17 cellular contexts compared by ENCODE assay signal in genomic region chr15:49023354-49023753, GRCh38. TPM values are rescaled to one million over a fixed set of nuclear protein-coding genes. Genes with fewer than 3 reads are reported as not detected.
DNase-seq lines count a peak whose midpoint lies in the region; ATAC-seq and TF ChIP-seq lines count a peak whose summit lies in the region.
"Had no signal": no experiment of that assay in that cellular context is flagged by ENCODE, and none has a peak within 500 bp of the region (broad histone marks: within the 10 kb centered on the region; RNA-seq: fewer than 3 reads in every experiment).

No MANE protein-coding gene starts in this region.

- DNase-seq in activated T-cell treated with anti-CD3 and anti-CD28 coated beads, Interleukin-2, amount 50 U/mL, for 24 hours = no peak
- DNase-seq in activated T-cell treated with anti-CD3 and anti-CD28 coated beads, Interleukin-2, amount 50 U/mL, for 1 hour = no peak
- no peak for DNase-seq in stimulated activated effector memory CD8-positive, alpha-beta T cell treated with anti-CD3 and anti-CD28 coated beads, Interleukin-12 subunit alpha, Interleukin-12 subunit beta, amount 100 ng/mL, for 72 hours (ENCODE audit: low spot score in 2 of 2)
- DNase-seq in upper lobe of left lung (no peak), COR-L47 (lab: John Stamatoyannopoulos, UW) (no peak)
- DNase-seq: Calu3; immature natural killer cell; NCI-H1092; NCI-H2227 treated with DMSO at 0.1 percent for 48 hours; PC-3; stimulated activated CD4-positive, alpha-beta T cell treated with anti-CD3 and anti-CD28 coated beads, Interleukin-12 subunit alpha, Interleukin-12 subunit beta, amount 100 ng/mL, for 4 hours; trophoblast cell had no signal

- ATAC-seq in GM21723 (IDR thresholded peaks at IDR 0.05; ENCODE audit: unreplicated experiment) (peak; percentile 72), HG03342 (IDR thresholded peaks at IDR 0.05; ENCODE audit: unreplicated experiment) (peak; percentile 65), upper lobe of left lung (ENCODE audit: low FRiP score in 2 of 2) (no peak), HG03139 (IDR thresholded peaks at IDR 0.05; ENCODE audit: unreplicated experiment) (no peak)
- ATAC-seq in stimulated activated effector memory CD8-positive, alpha-beta T cell treated with anti-CD3 and anti-CD28 coated beads, Interleukin-12 subunit alpha, Interleukin-12 subunit beta, amount 100 ng/mL, for 72 hours = peak; percentile 93
- ATAC-seq: gastroesophageal sphincter, PC-3 had no signal

- H3K27me3 ChIP-seq in upper lobe of left lung = no peaks in the 10 kb centered on the region
- H3K27me3 ChIP-seq: gastroesophageal sphincter had no signal

- no peak for TF ChIP-seq CTCF in upper lobe of left lung (IDR thresholded peaks at IDR 0.05)

- no peak for TF ChIP-seq POLR2A in upper lobe of left lung (IDR thresholded peaks at IDR 0.05)

- no peak for TF ChIP-seq EP300 in upper lobe of left lung (IDR thresholded peaks at IDR 0.05)

- no peak overlapping the region for H3K4me3 Mint-ChIP-seq in activated T-cell treated with anti-CD3 and anti-CD28 coated beads, Interleukin-2, amount 50 U/mL, for 24 hours
- H3K4me3 Mint-ChIP-seq in stimulated activated effector memory CD8-positive, alpha-beta T cell treated with anti-CD3 and anti-CD28 coated beads, Interleukin-12 subunit alpha, Interleukin-12 subunit beta, amount 100 ng/mL, for 72 hours = no peak overlapping the region
- H3K4me3 Mint-ChIP-seq: immature natural killer cell had no signal

- no peaks in the 10 kb centered on the region for H3K9me3 Mint-ChIP-seq in activated T-cell treated with anti-CD3 and anti-CD28 coated beads, Interleukin-2, amount 50 U/mL, for 24 hours
- H3K9me3 Mint-ChIP-seq in stimulated activated effector memory CD8-positive, alpha-beta T cell treated with anti-CD3 and anti-CD28 coated beads, Interleukin-12 subunit alpha, Interleukin-12 subunit beta, amount 100 ng/mL, for 72 hours = no peaks in the 10 kb centered on the region
- H3K9me3 Mint-ChIP-seq: immature natural killer cell had no signal

- H3K9me3 ChIP-seq in upper lobe of left lung = no peaks in the 10 kb centered on the region
- H3K9me3 ChIP-seq: gastroesophageal sphincter had no signal

- H3K36me3 Mint-ChIP-seq in activated T-cell treated with anti-CD3 and anti-CD28 coated beads, Interleukin-2, amount 50 U/mL, for 24 hours (ENCODE audit: low read depth) = peaks cover 62% of the 10 kb centered on the region
- H3K36me3 Mint-ChIP-seq in stimulated activated effector memory CD8-positive, alpha-beta T cell treated with anti-CD3 and anti-CD28 coated beads, Interleukin-12 subunit alpha, Interleukin-12 subunit beta, amount 100 ng/mL, for 72 hours = peaks cover 74% of the 10 kb centered on the region

- peaks cover 5 to 84% (median 35%) of the 10 kb centered on the region in 4 donors for H3K36me3 ChIP-seq in upper lobe of left lung

- no peaks in the 10 kb centered on the region for H3K4me1 ChIP-seq in upper lobe of left lung
- H3K4me1 ChIP-seq: gastroesophageal sphincter had no signal

- no peak overlapping the region for H3K4me3 ChIP-seq in upper lobe of left lung
- H3K4me3 ChIP-seq: gastroesophageal sphincter had no signal

- 81 to 86% methylated on average over 3 of the region's 3 CpGs for WGBS in upper lobe of left lung, 2 donors

- H3K27ac ChIP-seq in upper lobe of left lung = no peak overlapping the region
- H3K27ac ChIP-seq: gastroesophageal sphincter had no signal

- H3K27ac Mint-ChIP-seq in activated T-cell treated with anti-CD3 and anti-CD28 coated beads, Interleukin-2, amount 50 U/mL, for 24 hours = peak overlapping the region; percentile 7
- peak overlapping the region; percentile 69 for H3K27ac Mint-ChIP-seq in stimulated activated effector memory CD8-positive, alpha-beta T cell treated with anti-CD3 and anti-CD28 coated beads, Interleukin-12 subunit alpha, Interleukin-12 subunit beta, amount 100 ng/mL, for 72 hours
- H3K27ac Mint-ChIP-seq: immature natural killer cell had no signal

- H3K4me1 Mint-ChIP-seq in activated T-cell treated with anti-CD3 and anti-CD28 coated beads, Interleukin-2, amount 50 U/mL, for 24 hours (ENCODE audit: low read depth) = peaks cover 20% of the 10 kb centered on the region
- peaks cover 17% of the 10 kb centered on the region for H3K4me1 Mint-ChIP-seq in stimulated activated effector memory CD8-positive, alpha-beta T cell treated with anti-CD3 and anti-CD28 coated beads, Interleukin-12 subunit alpha, Interleukin-12 subunit beta, amount 100 ng/mL, for 72 hours
- H3K4me1 Mint-ChIP-seq: immature natural killer cell had no signal

- no peaks in the 10 kb centered on the region for H3K27me3 Mint-ChIP-seq in activated T-cell treated with anti-CD3 and anti-CD28 coated beads, Interleukin-2, amount 50 U/mL, for 24 hours

RNA-seq across cellular contexts. Expression of gene SECISBP2L, which starts 22.9 kb away (rescaled TPM):
- 100 to 1,000 TPM in 4 of 6 donors, 10 to 100 TPM in 2; 71.4 to 286 (median 155) TPM for total RNA-seq in upper lobe of left lung

RNA-seq across cellular contexts. Expression of gene SHC4, which starts 59.6 kb away (rescaled TPM):
- under 1 TPM in 4 of 6 donors, not detected in 2; under 0.01 to 0.59 (median 0.20) TPM for total RNA-seq in upper lobe of left lung
- total RNA-seq: mesenteric fat pad had no signal

Comparison
In these comparisons a context has a peak if more than half of its experiments do, and no peak if none do; other contexts are left out.
1. ATAC-seq: peak in GM21723 (single experiment), HG03342 (single experiment) and stimulated activated effector memory CD8-positive, alpha-beta T cell treated with anti-CD3 and anti-CD28 coated beads, Interleukin-12 subunit alpha, Interleukin-12 subunit beta, amount 100 ng/mL, for 72 hours (single experiment); none in upper lobe of left lung (0 of 2) and HG03139 (single experiment).